ENCODE assay signal across 1 cellular context in the genomic region with DNA sequence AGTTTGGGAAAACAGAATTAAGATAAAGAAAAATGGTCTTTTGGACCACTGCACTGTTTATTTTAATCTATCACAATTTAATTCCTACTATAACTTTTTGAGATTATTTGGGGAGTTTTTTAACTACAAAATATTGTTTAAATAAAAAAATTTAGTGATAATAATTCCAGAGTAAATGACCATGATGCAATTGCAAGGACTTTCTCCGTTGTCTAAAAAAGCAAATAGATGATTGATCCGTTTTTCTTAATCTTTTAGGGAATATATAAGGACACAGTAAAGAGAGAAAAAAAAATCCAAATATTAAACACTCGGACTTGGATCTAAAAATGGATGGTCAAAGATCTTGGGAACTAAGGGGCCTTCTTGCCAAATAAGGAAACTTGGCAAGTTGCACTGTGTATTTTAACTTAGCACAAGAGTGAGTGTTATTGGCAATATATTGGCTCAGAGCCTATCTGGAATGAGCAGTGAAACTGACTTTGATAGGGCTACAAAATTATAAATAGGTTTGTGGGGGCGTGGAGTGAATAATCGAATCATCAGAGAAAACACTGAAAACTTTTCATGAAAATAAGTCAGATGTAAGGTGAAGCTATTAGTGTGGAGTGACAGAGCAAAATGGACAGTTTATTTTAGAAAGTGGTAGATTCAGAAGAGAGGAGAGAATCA.
A peak's percentile ranks its signal among the peaks of the same experiment; 100 is the strongest.
TF ChIP-seq lines count a peak whose summit lies in the region.

No MANE protein-coding gene starts in this region.

TF ChIP-seq in K562, 482 proteins besides CTCF, POLR2A, EP300 and RAD21 (continued from another document and continues in another):
- TF ChIP-seq, protein P1, sequence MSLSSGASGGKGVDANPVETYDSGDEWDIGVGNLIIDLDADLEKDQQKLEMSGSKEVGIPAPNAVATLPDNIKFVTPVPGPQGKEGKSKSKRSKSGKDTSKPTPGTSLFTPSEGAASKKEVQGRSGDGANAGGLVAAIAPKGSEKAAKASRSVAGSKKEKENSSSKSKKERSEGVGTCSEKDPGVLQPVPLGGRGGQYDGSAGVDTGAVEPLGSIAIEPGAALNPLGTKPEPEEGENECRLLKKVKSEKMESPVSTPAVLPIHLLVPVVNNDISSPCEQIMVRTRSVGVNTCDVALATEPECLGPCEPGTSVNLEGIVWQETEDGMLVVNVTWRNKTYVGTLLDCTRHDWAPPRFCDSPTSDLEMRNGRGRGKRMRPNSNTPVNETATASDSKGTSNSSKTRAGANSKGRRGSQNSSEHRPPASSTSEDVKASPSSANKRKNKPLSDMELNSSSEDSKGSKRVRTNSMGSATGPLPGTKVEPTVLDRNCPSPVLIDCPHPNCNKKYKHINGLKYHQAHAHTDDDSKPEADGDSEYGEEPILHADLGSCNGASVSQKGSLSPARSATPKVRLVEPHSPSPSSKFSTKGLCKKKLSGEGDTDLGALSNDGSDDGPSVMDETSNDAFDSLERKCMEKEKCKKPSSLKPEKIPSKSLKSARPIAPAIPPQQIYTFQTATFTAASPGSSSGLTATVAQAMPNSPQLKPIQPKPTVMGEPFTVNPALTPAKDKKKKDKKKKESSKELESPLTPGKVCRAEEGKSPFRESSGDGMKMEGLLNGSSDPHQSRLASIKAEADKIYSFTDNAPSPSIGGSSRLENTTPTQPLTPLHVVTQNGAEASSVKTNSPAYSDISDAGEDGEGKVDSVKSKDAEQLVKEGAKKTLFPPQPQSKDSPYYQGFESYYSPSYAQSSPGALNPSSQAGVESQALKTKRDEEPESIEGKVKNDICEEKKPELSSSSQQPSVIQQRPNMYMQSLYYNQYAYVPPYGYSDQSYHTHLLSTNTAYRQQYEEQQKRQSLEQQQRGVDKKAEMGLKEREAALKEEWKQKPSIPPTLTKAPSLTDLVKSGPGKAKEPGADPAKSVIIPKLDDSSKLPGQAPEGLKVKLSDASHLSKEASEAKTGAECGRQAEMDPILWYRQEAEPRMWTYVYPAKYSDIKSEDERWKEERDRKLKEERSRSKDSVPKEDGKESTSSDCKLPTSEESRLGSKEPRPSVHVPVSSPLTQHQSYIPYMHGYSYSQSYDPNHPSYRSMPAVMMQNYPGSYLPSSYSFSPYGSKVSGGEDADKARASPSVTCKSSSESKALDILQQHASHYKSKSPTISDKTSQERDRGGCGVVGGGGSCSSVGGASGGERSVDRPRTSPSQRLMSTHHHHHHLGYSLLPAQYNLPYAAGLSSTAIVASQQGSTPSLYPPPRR (CRISPR knock-in tag; IDR thresholded peaks at IDR 0.05; ENCODE audit: borderline replicate concordance), result no peak
- no peak for TF ChIP-seq RCOR1 (IDR thresholded peaks at IDR 0.05; ENCODE audit: borderline replicate concordance in 1 of 2, low read depth in 2 of 2, low read length in 2 of 2)
- TF ChIP-seq FOXK1 (CRISPR knock-in tag; IDR thresholded peaks at IDR 0.05; ENCODE audit: borderline replicate concordance), result no peak
- TF ChIP-seq MYNN (IDR thresholded peaks at IDR 0.05), result no peak
- TF ChIP-seq MYNN (CRISPR knock-in tag; IDR thresholded peaks at IDR 0.05), result no peak
- TF ChIP-seq SMARCB1 (IDR thresholded peaks at IDR 0.05; ENCODE audit: insufficient read length, low read depth), result no peak
- no peak for TF ChIP-seq CREB1 (IDR thresholded peaks at IDR 0.05)
- no peak for TF ChIP-seq CREB1 (CRISPR knock-in tag; IDR thresholded peaks at IDR 0.05)
- TF ChIP-seq ARID1B (IDR thresholded peaks at IDR 0.05), result peak; percentile 63
- no peak for TF ChIP-seq KDM4B (IDR thresholded peaks at IDR 0.05; ENCODE audit: borderline replicate concordance in 2 of 2, low read depth in 1 of 2)
- TF ChIP-seq NONO (IDR thresholded peaks at IDR 0.05; ENCODE audit: low read depth in 2 of 2, low read length in 1 of 2), result no peak
- no peak for TF ChIP-seq MAFK (IDR thresholded peaks at IDR 0.05; ENCODE audit: low read length)
- no peak for TF ChIP-seq KDM5B (IDR thresholded peaks at IDR 0.05; ENCODE audit: insufficient replicate concordance, low read depth, low read length)
- TF ChIP-seq, protein P2, sequence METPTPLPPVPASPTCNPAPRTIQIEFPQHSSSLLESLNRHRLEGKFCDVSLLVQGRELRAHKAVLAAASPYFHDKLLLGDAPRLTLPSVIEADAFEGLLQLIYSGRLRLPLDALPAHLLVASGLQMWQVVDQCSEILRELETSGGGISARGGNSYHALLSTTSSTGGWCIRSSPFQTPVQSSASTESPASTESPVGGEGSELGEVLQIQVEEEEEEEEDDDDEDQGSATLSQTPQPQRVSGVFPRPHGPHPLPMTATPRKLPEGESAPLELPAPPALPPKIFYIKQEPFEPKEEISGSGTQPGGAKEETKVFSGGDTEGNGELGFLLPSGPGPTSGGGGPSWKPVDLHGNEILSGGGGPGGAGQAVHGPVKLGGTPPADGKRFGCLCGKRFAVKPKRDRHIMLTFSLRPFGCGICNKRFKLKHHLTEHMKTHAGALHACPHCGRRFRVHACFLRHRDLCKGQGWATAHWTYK (CRISPR knock-in tag; IDR thresholded peaks at IDR 0.05), result no peak
- TF ChIP-seq EP400 (IDR thresholded peaks at IDR 0.05), result peak; percentile 41; the same call in 1 of the 2 replicates
- no peak for TF ChIP-seq NFE2L1 (tag; IDR thresholded peaks at IDR 0.05; ENCODE audit: borderline replicate concordance, low read depth)
- TF ChIP-seq RUNX1 (IDR thresholded peaks at IDR 0.05; ENCODE audit: low read depth), result no peak
- TF ChIP-seq ZNF24 (IDR thresholded peaks at IDR 0.05), result no peak
- 0 out of 2 replicates have a peak, but pooled peaks have one; percentile 17 for TF ChIP-seq GTF2E2 (tag; IDR thresholded peaks at IDR 0.05)
- TF ChIP-seq NFE2 (IDR thresholded peaks at IDR 0.05; ENCODE audit: low read depth), result peak; percentile 60; the same call in 1 of the 2 replicates
- peak; percentile 42; the same call in 1 of the 2 replicates for TF ChIP-seq C11orf30 (IDR thresholded peaks at IDR 0.05; ENCODE audit: low read depth)
- TF ChIP-seq, protein P3, sequence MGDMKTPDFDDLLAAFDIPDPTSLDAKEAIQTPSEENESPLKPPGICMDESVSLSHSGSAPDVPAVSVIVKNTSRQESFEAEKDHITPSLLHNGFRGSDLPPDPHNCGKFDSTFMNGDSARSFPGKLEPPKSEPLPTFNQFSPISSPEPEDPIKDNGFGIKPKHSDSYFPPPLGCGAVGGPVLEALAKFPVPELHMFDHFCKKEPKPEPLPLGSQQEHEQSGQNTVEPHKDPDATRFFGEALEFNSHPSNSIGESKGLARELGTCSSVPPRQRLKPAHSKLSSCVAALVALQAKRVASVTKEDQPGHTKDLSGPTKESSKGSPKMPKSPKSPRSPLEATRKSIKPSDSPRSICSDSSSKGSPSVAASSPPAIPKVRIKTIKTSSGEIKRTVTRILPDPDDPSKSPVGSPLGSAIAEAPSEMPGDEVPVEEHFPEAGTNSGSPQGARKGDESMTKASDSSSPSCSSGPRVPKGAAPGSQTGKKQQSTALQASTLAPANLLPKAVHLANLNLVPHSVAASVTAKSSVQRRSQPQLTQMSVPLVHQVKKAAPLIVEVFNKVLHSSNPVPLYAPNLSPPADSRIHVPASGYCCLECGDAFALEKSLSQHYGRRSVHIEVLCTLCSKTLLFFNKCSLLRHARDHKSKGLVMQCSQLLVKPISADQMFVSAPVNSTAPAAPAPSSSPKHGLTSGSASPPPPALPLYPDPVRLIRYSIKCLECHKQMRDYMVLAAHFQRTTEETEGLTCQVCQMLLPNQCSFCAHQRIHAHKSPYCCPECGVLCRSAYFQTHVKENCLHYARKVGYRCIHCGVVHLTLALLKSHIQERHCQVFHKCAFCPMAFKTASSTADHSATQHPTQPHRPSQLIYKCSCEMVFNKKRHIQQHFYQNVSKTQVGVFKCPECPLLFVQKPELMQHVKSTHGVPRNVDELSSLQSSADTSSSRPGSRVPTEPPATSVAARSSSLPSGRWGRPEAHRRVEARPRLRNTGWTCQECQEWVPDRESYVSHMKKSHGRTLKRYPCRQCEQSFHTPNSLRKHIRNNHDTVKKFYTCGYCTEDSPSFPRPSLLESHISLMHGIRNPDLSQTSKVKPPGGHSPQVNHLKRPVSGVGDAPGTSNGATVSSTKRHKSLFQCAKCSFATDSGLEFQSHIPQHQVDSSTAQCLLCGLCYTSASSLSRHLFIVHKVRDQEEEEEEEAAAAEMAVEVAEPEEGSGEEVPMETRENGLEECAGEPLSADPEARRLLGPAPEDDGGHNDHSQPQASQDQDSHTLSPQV (IDR thresholded peaks at IDR 0.05), result no peak; the same call in 1 of the 2 replicates
- TF ChIP-seq SAFB (IDR thresholded peaks at IDR 0.05; ENCODE audit: borderline replicate concordance, low read depth, low read length), result no peak
- no peak for TF ChIP-seq YBX1 (IDR thresholded peaks at IDR 0.05)
- TF ChIP-seq ZNF707 (CRISPR knock-in tag; conservative IDR thresholded peaks at IDR 0.05), result no peak
- TF ChIP-seq, protein P4, sequence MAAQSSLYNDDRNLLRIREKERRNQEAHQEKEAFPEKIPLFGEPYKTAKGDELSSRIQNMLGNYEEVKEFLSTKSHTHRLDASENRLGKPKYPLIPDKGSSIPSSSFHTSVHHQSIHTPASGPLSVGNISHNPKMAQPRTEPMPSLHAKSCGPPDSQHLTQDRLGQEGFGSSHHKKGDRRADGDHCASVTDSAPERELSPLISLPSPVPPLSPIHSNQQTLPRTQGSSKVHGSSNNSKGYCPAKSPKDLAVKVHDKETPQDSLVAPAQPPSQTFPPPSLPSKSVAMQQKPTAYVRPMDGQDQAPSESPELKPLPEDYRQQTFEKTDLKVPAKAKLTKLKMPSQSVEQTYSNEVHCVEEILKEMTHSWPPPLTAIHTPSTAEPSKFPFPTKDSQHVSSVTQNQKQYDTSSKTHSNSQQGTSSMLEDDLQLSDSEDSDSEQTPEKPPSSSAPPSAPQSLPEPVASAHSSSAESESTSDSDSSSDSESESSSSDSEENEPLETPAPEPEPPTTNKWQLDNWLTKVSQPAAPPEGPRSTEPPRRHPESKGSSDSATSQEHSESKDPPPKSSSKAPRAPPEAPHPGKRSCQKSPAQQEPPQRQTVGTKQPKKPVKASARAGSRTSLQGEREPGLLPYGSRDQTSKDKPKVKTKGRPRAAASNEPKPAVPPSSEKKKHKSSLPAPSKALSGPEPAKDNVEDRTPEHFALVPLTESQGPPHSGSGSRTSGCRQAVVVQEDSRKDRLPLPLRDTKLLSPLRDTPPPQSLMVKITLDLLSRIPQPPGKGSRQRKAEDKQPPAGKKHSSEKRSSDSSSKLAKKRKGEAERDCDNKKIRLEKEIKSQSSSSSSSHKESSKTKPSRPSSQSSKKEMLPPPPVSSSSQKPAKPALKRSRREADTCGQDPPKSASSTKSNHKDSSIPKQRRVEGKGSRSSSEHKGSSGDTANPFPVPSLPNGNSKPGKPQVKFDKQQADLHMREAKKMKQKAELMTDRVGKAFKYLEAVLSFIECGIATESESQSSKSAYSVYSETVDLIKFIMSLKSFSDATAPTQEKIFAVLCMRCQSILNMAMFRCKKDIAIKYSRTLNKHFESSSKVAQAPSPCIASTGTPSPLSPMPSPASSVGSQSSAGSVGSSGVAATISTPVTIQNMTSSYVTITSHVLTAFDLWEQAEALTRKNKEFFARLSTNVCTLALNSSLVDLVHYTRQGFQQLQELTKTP (IDR thresholded peaks at IDR 0.05; ENCODE audit: low read depth in 1 of 2, partially characterized antibody in 2 of 2), result no peak
- no peak for TF ChIP-seq TRIM28 (IDR thresholded peaks at IDR 0.05)
- TF ChIP-seq, protein P5, sequence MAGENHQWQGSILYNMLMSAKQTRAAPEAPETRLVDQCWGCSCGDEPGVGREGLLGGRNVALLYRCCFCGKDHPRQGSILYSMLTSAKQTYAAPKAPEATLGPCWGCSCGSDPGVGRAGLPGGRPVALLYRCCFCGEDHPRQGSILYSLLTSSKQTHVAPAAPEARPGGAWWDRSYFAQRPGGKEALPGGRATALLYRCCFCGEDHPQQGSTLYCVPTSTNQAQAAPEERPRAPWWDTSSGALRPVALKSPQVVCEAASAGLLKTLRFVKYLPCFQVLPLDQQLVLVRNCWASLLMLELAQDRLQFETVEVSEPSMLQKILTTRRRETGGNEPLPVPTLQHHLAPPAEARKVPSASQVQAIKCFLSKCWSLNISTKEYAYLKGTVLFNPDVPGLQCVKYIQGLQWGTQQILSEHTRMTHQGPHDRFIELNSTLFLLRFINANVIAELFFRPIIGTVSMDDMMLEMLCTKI (IDR thresholded peaks at IDR 0.05; ENCODE audit: partially characterized antibody), result no peak
- TF ChIP-seq, protein P6, sequence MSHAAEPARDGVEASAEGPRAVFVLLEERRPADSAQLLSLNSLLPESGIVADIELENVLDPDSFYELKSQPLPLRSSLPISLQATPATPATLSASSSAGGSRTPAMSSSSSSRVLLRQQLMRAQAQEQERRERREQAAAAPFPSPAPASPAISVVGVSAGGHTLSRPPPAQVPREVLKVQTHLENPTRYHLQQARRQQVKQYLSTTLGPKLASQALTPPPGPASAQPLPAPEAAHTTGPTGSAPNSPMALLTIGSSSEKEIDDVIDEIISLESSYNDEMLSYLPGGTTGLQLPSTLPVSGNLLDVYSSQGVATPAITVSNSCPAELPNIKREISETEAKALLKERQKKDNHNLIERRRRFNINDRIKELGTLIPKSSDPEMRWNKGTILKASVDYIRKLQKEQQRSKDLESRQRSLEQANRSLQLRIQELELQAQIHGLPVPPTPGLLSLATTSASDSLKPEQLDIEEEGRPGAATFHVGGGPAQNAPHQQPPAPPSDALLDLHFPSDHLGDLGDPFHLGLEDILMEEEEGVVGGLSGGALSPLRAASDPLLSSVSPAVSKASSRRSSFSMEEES (CRISPR knock-in tag; IDR thresholded peaks at IDR 0.05), result no peak
- TF ChIP-seq HDAC1 (IDR thresholded peaks at IDR 0.05), result no peak
- TF ChIP-seq, protein P7, sequence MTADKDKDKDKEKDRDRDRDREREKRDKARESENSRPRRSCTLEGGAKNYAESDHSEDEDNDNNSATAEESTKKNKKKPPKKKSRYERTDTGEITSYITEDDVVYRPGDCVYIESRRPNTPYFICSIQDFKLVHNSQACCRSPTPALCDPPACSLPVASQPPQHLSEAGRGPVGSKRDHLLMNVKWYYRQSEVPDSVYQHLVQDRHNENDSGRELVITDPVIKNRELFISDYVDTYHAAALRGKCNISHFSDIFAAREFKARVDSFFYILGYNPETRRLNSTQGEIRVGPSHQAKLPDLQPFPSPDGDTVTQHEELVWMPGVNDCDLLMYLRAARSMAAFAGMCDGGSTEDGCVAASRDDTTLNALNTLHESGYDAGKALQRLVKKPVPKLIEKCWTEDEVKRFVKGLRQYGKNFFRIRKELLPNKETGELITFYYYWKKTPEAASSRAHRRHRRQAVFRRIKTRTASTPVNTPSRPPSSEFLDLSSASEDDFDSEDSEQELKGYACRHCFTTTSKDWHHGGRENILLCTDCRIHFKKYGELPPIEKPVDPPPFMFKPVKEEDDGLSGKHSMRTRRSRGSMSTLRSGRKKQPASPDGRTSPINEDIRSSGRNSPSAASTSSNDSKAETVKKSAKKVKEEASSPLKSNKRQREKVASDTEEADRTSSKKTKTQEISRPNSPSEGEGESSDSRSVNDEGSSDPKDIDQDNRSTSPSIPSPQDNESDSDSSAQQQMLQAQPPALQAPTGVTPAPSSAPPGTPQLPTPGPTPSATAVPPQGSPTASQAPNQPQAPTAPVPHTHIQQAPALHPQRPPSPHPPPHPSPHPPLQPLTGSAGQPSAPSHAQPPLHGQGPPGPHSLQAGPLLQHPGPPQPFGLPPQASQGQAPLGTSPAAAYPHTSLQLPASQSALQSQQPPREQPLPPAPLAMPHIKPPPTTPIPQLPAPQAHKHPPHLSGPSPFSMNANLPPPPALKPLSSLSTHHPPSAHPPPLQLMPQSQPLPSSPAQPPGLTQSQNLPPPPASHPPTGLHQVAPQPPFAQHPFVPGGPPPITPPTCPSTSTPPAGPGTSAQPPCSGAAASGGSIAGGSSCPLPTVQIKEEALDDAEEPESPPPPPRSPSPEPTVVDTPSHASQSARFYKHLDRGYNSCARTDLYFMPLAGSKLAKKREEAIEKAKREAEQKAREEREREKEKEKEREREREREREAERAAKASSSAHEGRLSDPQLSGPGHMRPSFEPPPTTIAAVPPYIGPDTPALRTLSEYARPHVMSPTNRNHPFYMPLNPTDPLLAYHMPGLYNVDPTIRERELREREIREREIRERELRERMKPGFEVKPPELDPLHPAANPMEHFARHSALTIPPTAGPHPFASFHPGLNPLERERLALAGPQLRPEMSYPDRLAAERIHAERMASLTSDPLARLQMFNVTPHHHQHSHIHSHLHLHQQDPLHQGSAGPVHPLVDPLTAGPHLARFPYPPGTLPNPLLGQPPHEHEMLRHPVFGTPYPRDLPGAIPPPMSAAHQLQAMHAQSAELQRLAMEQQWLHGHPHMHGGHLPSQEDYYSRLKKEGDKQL (CRISPR knock-in tag; IDR thresholded peaks at IDR 0.05; ENCODE audit: borderline replicate concordance), result no peak
- TF ChIP-seq FOXP1 (CRISPR knock-in tag; IDR thresholded peaks at IDR 0.05), result no peak
